ENCODE assay signal across 8 cellular contexts in genomic region chr13:20525601-20526544, GRCh38.
DNase-seq lines count a peak whose midpoint lies in the region; ATAC-seq lines count a peak whose summit lies in the region.

CRYL1 (minus strand) TSS chr13:20525857; CDS start chr13:20525794, 63 bp downstream.

- peak; percentile 73 for DNase-seq in DMS 273 (lab: John Stamatoyannopoulos, UW; ENCODE audit: unreplicated experiment)
- no peak for DNase-seq in DMS 273 treated with DMSO at 0.1 percent for 48 hours (lab: John Stamatoyannopoulos, UW)
- DNase-seq in NCI-H2196 treated with DMSO at 0.1 percent for 48 hours (lab: John Stamatoyannopoulos, UW; ENCODE audit: unreplicated experiment) = peak; percentile 4
- peak; percentile 38 to 57 (median 49) for DNase-seq in activated CD4-positive, CD25-positive, alpha-beta regulatory T cell (lab: John Stamatoyannopoulos, UW)
- DNase-seq in caudate nucleus (lab: John Stamatoyannopoulos, UW) = peak in 60 of 61 donors; percentile 31 to 89 (median 74)
- peak; percentile 74 for DNase-seq in islet precursor cell
- peak; percentile 74 for DNase-seq in stimulated activated CD4-positive, alpha-beta T cell treated with anti-CD3 and anti-CD28 coated beads, Interleukin-12 subunit alpha, Interleukin-12 subunit beta, amount 100 ng/mL, for 4 hours

- ATAC-seq in HG02981 (IDR thresholded peaks at IDR 0.05; ENCODE audit: unreplicated experiment) = peak; percentile 75

- peak within 1 kb of the TSS; percentile 88 for H3K27ac ChIP-seq in caudate nucleus (ENCODE audit: low read depth, low read length)
